In the genomic region with DNA sequence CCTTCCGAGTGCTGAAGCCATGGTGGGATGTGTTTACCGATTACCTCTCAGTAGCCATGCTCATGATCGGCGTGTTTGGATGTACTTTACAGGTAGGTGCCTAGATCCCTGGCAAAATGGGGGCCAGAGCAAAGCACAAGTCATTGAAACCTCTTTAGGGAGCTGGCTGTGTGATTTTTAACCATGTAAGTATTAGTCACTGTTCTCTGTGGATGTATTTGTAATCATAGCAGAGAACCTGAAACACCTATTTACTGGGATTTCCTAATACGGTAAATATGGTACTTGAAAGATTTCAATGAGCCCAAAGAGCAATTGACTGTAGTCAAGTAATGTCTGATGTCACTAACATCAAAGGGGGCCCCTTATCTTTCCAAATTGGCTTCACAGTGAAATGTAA, we compare ENCODE assay signal across 24 cellular contexts. TPM values are rescaled to one million over a fixed set of nuclear protein-coding genes. Genes with fewer than 3 reads are reported as not detected.
A peak's percentile ranks its signal among the peaks of the same experiment; 100 is the strongest.
DNase-seq lines count a peak whose midpoint lies in the region; ATAC-seq and TF ChIP-seq lines count a peak whose summit lies in the region.
"Had no signal": no experiment of that assay in that cellular context is flagged by ENCODE, and none has a peak within 500 bp of the region (broad histone marks: within the 10 kb centered on the region; RNA-seq: fewer than 3 reads in every experiment).

No MANE protein-coding gene starts in this region.

- no peak overlapping the region for H4K91ac ChIP-seq in H9 (ENCODE audit: insufficient read length, low read depth, low read length)

- no peaks in the 10 kb centered on the region for H3K79me1 ChIP-seq in H9 (ENCODE audit: insufficient read depth, low read depth, low read length, poor library complexity, severe bottlenecking)

- H2BK5ac ChIP-seq in H9 (ENCODE audit: insufficient read length, low read length) = no peak overlapping the region

- H3K4me1 ChIP-seq in left lung (no peaks in the 10 kb centered on the region), H9 (ENCODE audit: insufficient read depth, low read length) (no peaks in the 10 kb centered on the region; the same call in 1 of the 2 replicates), esophagus squamous epithelium (no peaks in the 10 kb centered on the region)
- H3K4me1 ChIP-seq: A549, ascending aorta, right atrium auricular region had no signal

- POLR2A ChIA-PET in CD4-positive, alpha-beta T cell (lab: Charles Lee) = no interaction called here
- POLR2A ChIA-PET in T-cell (lab: Charles Lee) = interaction anchor here (0.6 to 1.5 kb wide), 4 partner anchors 9 to 52 kb away, joined by 4 to 8 read pairs (median 5); no protein-coding TSS in a partner anchor

- H3K23me2 ChIP-seq in H9 (ENCODE audit: insufficient read length, low read depth, low read length, poor library complexity, severe bottlenecking) = no peaks in the 10 kb centered on the region

- no peak overlapping the region for H3K23ac ChIP-seq in H9 (ENCODE audit: insufficient read length, low read depth, low read length)

- H4K8ac ChIP-seq in H9 (replicated peaks; ENCODE audit: insufficient read length, low read depth, low read length) = no peak overlapping the region

- TF ChIP-seq CTCF in CD4-positive, alpha-beta T cell (IDR thresholded peaks at IDR 0.05) = no peak
- TF ChIP-seq CTCF in left lung (IDR thresholded peaks at IDR 0.05) = no peak
- TF ChIP-seq CTCF in GM10266 (IDR thresholded peaks at IDR 0.05; ENCODE audit: control insufficient read depth, insufficient read depth, low read depth, missing control alignments) = no peak
- no peak for TF ChIP-seq CTCF in H9 (conservative IDR thresholded peaks at IDR 0.05)
- no peak for TF ChIP-seq CTCF in esophagus squamous epithelium (IDR thresholded peaks at IDR 0.05)

- no peak overlapping the region for H3K56ac ChIP-seq in H9 (ENCODE audit: insufficient read length, low read depth, low read length)

- H3K27me3 Mint-ChIP-seq in activated CD4-positive, alpha-beta T cell treated with anti-CD3 and anti-CD28 coated beads, Interleukin-2, amount 10 ng/mL, durations not matched to agents 24 days and 14 days = no peaks in the 10 kb centered on the region
- no peaks in the 10 kb centered on the region for H3K27me3 Mint-ChIP-seq in CD4-positive, alpha-beta T cell
- H3K27me3 Mint-ChIP-seq in T-cell (no peaks in the 10 kb centered on the region), H9 (ENCODE audit: low read depth) (no peaks in the 10 kb centered on the region)
- H3K27me3 Mint-ChIP-seq: naive B cell had no signal

- H2BK120ac ChIP-seq in H9 (ENCODE audit: low read depth, low read length, poor library complexity, severe bottlenecking) = no peak overlapping the region

- no peaks in the 10 kb centered on the region for H3K27me3 ChIP-seq in CD4-positive, alpha-beta T cell (ENCODE audit: control insufficient read depth, insufficient read depth, low read length)
- no peaks in the 10 kb centered on the region for H3K27me3 ChIP-seq in left lung
- no peaks in the 10 kb centered on the region for H3K27me3 ChIP-seq in H9 (ENCODE audit: insufficient read depth, low read length)
- no peaks in the 10 kb centered on the region for H3K27me3 ChIP-seq in esophagus squamous epithelium
- H3K27me3 ChIP-seq: ascending aorta, right atrium auricular region had no signal

- no peak overlapping the region for H3K14ac ChIP-seq in H9 (ENCODE audit: insufficient read depth, low read length)

- DNase-seq in activated CD4-positive, alpha-beta T cell treated with anti-CD3 and anti-CD28 coated beads, Interleukin-2, amount 10 ng/mL, durations not matched to agents 24 days and 14 days = no peak
- no peak for DNase-seq in activated CD4-positive, alpha-beta T cell treated with anti-CD3 and anti-CD28 coated beads for 4 hours
- no peak for DNase-seq in CD4-positive, alpha-beta T cell
- no peak for DNase-seq in T-cell
- DNase-seq in left lung = no peak
- DNase-seq in GM10266 (ENCODE audit: extremely low spot score) = no peak
- DNase-seq in H9 = no peak
- no peak for DNase-seq in esophagus squamous epithelium (lab: John Stamatoyannopoulos, UW)
- DNase-seq: activated gamma-delta T cell; C1 segment of cervical spinal cord; cerebellar nuclear complex; DMS 273 treated with DMSO at 0.1 percent for 48 hours; mesendoderm; naive B cell; NCI-H82; PC-3; SHP77 treated with DMSO at 0.1 percent for 48 hours; stimulated activated CD4-positive, alpha-beta T cell treated with anti-CD3 and anti-CD28 coated beads, Interleukin-12 subunit alpha, Interleukin-12 subunit beta, amount 100 ng/mL, for 4 hours; T-helper 1 cell had no signal

- H3K4me3 ChIP-seq in left lung = no peak overlapping the region
- H3K4me3 ChIP-seq in esophagus squamous epithelium = no peak overlapping the region
- H3K4me3 ChIP-seq: A549, ascending aorta, K562, right atrium auricular region had no signal

- no peak overlapping the region for H3T11ph ChIP-seq in H9 (ENCODE audit: low read length)

- peaks cover 11% of the 10 kb centered on the region for H3K9me3 Mint-ChIP-seq in activated CD4-positive, alpha-beta T cell treated with anti-CD3 and anti-CD28 coated beads, Interleukin-2, amount 10 ng/mL, durations not matched to agents 24 days and 14 days
- no peaks in the 10 kb centered on the region for H3K9me3 Mint-ChIP-seq in CD4-positive, alpha-beta T cell
- H3K9me3 Mint-ChIP-seq in T-cell (no peaks in the 10 kb centered on the region), H9 (peaks cover 0 to 2% of the 10 kb centered on the region in 2 experiments; a peak in 1 of 5 replicates)

- H4K20me1 ChIP-seq in H9 (ENCODE audit: control insufficient read depth, insufficient read depth, insufficient read length) = no peaks in the 10 kb centered on the region

- peaks cover 0 to 6% of the 10 kb centered on the region in 2 donors for H3K36me3 ChIP-seq in left lung
- peaks cover 0 to 8% (median 0%) of the 10 kb centered on the region in 3 donors for H3K36me3 ChIP-seq in esophagus squamous epithelium
- H3K36me3 ChIP-seq: ascending aorta had no signal

- H3K4me3 Mint-ChIP-seq in activated CD4-positive, alpha-beta T cell treated with anti-CD3 and anti-CD28 coated beads, Interleukin-2, amount 10 ng/mL, durations not matched to agents 24 days and 14 days = no peak overlapping the region
- H3K4me3 Mint-ChIP-seq in CD4-positive, alpha-beta T cell = no peak overlapping the region
- H3K4me3 Mint-ChIP-seq in T-cell (no peak overlapping the region), H9 (no peak overlapping the region)
- H3K4me3 Mint-ChIP-seq: naive B cell had no signal

- ATAC-seq in CD4-positive, alpha-beta T cell (ENCODE audit: poor library complexity) = no peak
- no peak for ATAC-seq in T-cell (replicated peaks in 1 of 4)
- peak; percentile 89 for ATAC-seq in left lung
- ATAC-seq: A549, K562, PC-3 had no signal

- peaks cover 2% of the 10 kb centered on the region for H3K9me3 ChIP-seq in CD4-positive, alpha-beta T cell (ENCODE audit: control insufficient read depth, low read length)
- H3K9me3 ChIP-seq in left lung (no peaks in the 10 kb centered on the region), H9 (ENCODE audit: control insufficient read depth, low read depth, low read length) (no peaks in the 10 kb centered on the region), esophagus squamous epithelium (no peaks in the 10 kb centered on the region)
- H3K9me3 ChIP-seq: A549, ascending aorta, right atrium auricular region had no signal

- H3K4me1 Mint-ChIP-seq in activated CD4-positive, alpha-beta T cell treated with anti-CD3 and anti-CD28 coated beads, Interleukin-2, amount 10 ng/mL, durations not matched to agents 24 days and 14 days = peaks cover 47% of the 10 kb centered on the region
- H3K4me1 Mint-ChIP-seq in CD4-positive, alpha-beta T cell (ENCODE audit: low read depth) = peaks cover 72% of the 10 kb centered on the region
- H3K4me1 Mint-ChIP-seq in T-cell (peaks cover 67 to 76% (median 73%) of the 10 kb centered on the region in 3 donors), H9 (peaks cover 4% of the 10 kb centered on the region in 2 experiments)

- TF ChIP-seq POLR2A in esophagus squamous epithelium (IDR thresholded peaks at IDR 0.05) = no peak

- no peak overlapping the region for H2AFZ ChIP-seq in H9 (ENCODE audit: low read length)

- peak overlapping the region; percentile 80 for H3K27ac Mint-ChIP-seq in activated CD4-positive, alpha-beta T cell treated with anti-CD3 and anti-CD28 coated beads, Interleukin-2, amount 10 ng/mL, durations not matched to agents 24 days and 14 days
- H3K27ac Mint-ChIP-seq in CD4-positive, alpha-beta T cell = peak overlapping the region; percentile 66
- H3K27ac Mint-ChIP-seq in T-cell (peak overlapping the region; percentile 41 to 74), H9 (no peak overlapping the region; a peak in 1 of 7 replicates)

- H4K5ac ChIP-seq in H9 (ENCODE audit: insufficient read length, low read depth, low read length) = no peak overlapping the region

- no peak overlapping the region for H2BK15ac ChIP-seq in H9 (ENCODE audit: low read depth, low read length)

- intact Hi-C loops in activated CD4-positive, alpha-beta T cell treated with anti-CD3 and anti-CD28 coated beads, Interleukin-2, amount 10 ng/mL, durations not matched to agents 24 days and 14 days (cut with micrococcal nuclease) = loop anchor here (2.0 kb wide), 1 partner anchor 52 kb away; no protein-coding TSS in a partner anchor
- intact Hi-C loops in CD4-positive, alpha-beta T cell (cut with DNase I, micrococcal nuclease) = no loop called here
- intact Hi-C loops in left lung (cut with DNase I) = no loop called here
- intact Hi-C loops in esophagus squamous epithelium (cut with DNase I) = no loop called here

- H3K79me2 ChIP-seq in H9 (ENCODE audit: insufficient read depth, low read length) = no peaks in the 10 kb centered on the region

- H3K4me2 ChIP-seq in H9 (ENCODE audit: insufficient read depth, insufficient read length, low read length) = no peak overlapping the region
- H3K4me2 ChIP-seq: A549 had no signal

- H3K9ac ChIP-seq in H9 (ENCODE audit: extremely low read depth, insufficient read length, low read length) = no peak overlapping the region

- no peak overlapping the region for H3K27ac ChIP-seq in CD4-positive, alpha-beta T cell (ENCODE audit: low read depth, low read length)
- H3K27ac ChIP-seq in left lung (no peak overlapping the region), H9 (ENCODE audit: insufficient read length, low read depth, low read length) (no peak overlapping the region), esophagus squamous epithelium (no peak overlapping the region)
- H3K27ac ChIP-seq: A549, ascending aorta, right atrium auricular region, VCaP had no signal

- CTCF ChIA-PET in CD4-positive, alpha-beta T cell (lab: Charles Lee) = no interaction called here
- CTCF ChIA-PET in T-cell (lab: Charles Lee) = interaction anchor here (0.6 to 0.7 kb wide), 4 partner anchors 9 to 364 kb away, joined by 3 to 4 read pairs (median 3); no protein-coding TSS in a partner anchor

- WGBS in H9 (ENCODE audit: extremely low coverage, insufficient read length, low lambda C conversion rate) = no CpG with 5 or more reads among the region's 5 CpGs
- 91 to 93% methylated on average over 2 to 5 of the region's 5 CpGs for WGBS in esophagus squamous epithelium, 2 donors

- no peak overlapping the region for H2BK20ac ChIP-seq in H9 (ENCODE audit: low read depth, low read length, poor library complexity, severe bottlenecking)

- no peak overlapping the region for H3K18ac ChIP-seq in H9 (ENCODE audit: insufficient read length, low read depth, low read length)

- peaks cover 77% of the 10 kb centered on the region for H3K36me3 Mint-ChIP-seq in activated CD4-positive, alpha-beta T cell treated with anti-CD3 and anti-CD28 coated beads, Interleukin-2, amount 10 ng/mL, durations not matched to agents 24 days and 14 days (ENCODE audit: low read depth)
- peaks cover 80% of the 10 kb centered on the region for H3K36me3 Mint-ChIP-seq in CD4-positive, alpha-beta T cell (ENCODE audit: low read depth)
- H3K36me3 Mint-ChIP-seq in T-cell = peaks cover 72% of the 10 kb centered on the region
- no peaks in the 10 kb centered on the region for H3K36me3 Mint-ChIP-seq in H9 (ENCODE audit: insufficient read depth in 1 of 3, low read depth in 3 of 3)

- no peak overlapping the region for H3K4ac ChIP-seq in H9 (ENCODE audit: low read depth, low read length)

- H2BK12ac ChIP-seq in H9 (ENCODE audit: insufficient read length, low read depth, low read length) = no peak overlapping the region

- H2AK5ac ChIP-seq in H9 (ENCODE audit: insufficient read length, low read length) = no peak overlapping the region

RNA-seq across cellular contexts. Expression of a gene that starts 53.6 kb away (rescaled TPM):
- 73.1 and 74.0 TPM in 2 replicates for total RNA-seq in activated CD4-positive, alpha-beta T cell treated with anti-CD3 and anti-CD28 coated beads, Interleukin-2, amount 10 ng/mL, durations not matched to agents 24 days and 14 days
- 10 to 100 TPM; 28.4 to 30.2 TPM for total RNA-seq in CD4-positive, alpha-beta T cell
- 10 to 100 TPM; 33.4 to 48.4 (median 41.9) TPM for total RNA-seq in T-cell
- total RNA-seq in left lung = 10 to 100 TPM; 11.4 to 11.6 TPM
- total RNA-seq in H9 (2021) = 1.8 and 1.9 TPM in 2 replicates
- 1 to 10 TPM; 1.4 to 5.0 (median 3.2) TPM for total RNA-seq in esophagus squamous epithelium

Comparison
In these comparisons a context has a peak if more than half of its experiments do, and no peak if none do; other contexts are left out.
1. H3K27ac Mint-ChIP-seq: peak in activated CD4-positive, alpha-beta T cell treated with anti-CD3 and anti-CD28 coated beads, Interleukin-2, amount 10 ng/mL, durations not matched to agents 24 days and 14 days (single experiment), CD4-positive, alpha-beta T cell (single experiment) and T-cell (2 of 2); none in H9 (0 of 3).